ENCODE assay signal across 37 cellular contexts in the genomic region with DNA sequence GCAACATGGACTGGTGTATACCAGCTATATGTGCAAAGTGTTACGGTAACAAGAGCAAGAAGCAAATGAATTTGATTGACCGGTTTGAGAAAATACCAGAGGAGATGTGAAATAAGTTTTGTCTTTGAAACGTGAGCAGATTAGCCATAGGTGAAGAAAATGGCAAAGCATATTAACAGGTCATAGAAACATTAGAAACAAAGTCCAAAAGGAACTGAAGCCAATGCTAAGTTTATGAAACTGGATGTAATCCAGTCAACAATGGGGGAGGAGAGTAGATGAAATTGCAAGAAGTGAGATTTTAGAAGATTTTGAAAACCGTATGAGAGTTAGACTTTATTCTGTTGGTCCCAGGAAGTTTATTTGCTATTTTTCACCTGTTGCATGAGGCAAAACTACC.
"Had no signal": no experiment of that assay in that cellular context is flagged by ENCODE, and none has a peak within 500 bp of the region (broad histone marks: within the 10 kb centered on the region; RNA-seq: fewer than 3 reads in every experiment).

No MANE protein-coding gene starts in this region.

- H3K9me3 ChIP-seq: adrenal gland, body of pancreas, breast epithelium had no signal

- H3K4me1 ChIP-seq: adrenal gland, body of pancreas, breast epithelium had no signal

- H3K4me3 Mint-ChIP-seq: activated B cell treated with CpG ODN at 0.5 μM for 24 hours; activated CD4-positive, alpha-beta memory T cell treated with anti-CD3 and anti-CD28 coated beads for 36 hours; activated CD4-positive, alpha-beta T cell treated with anti-CD3 and anti-CD28 coated beads, Interleukin-2, amount 10 ng/mL, durations not matched to agents 24 days and 14 days; activated CD8-positive, alpha-beta T cell treated with anti-CD3 and anti-CD28 coated beads for 36 hours; activated naive CD4-positive, alpha-beta T cell treated with anti-CD3 and anti-CD28 coated beads for 36 hours; activated naive CD8-positive, alpha-beta T cell treated with anti-CD3 and anti-CD28 coated beads for 36 hours; activated T-cell treated with anti-CD3 and anti-CD28 coated beads, Interleukin-2, amount 50 U/mL, for 4 hours; activated T-cell treated with anti-CD3 and anti-CD28 coated beads, Interleukin-2, amount 50 U/mL, for 72 hours; activated T-helper 1 cell treated with anti-CD3 and anti-CD28 coated beads, Interleukin-12 subunit alpha, Interleukin-12 subunit beta, Interleukin-2, Interleukin-4 antibody, amounts not matched to agents 30 ng/mL and 10 ng/mL and 1 ng/mL, durations not matched to agents 14 hours and 24 hours and 36 hours; activated T-helper 17 cell treated with anti-CD3 and anti-CD28 coated beads, Interleukin-2, amount 50 U/mL, for 72 hours; T-helper 1 cell treated with Interleukin-12 subunit alpha and Interleukin-12 subunit beta and Interleukin-4 antibody, amounts not matched to agents 30 μg/mL and 1 μg/mL, for 36 hours; T-helper 2 cell treated with Interferon-gamma antibody and Interleukin-4, amounts not matched to agents 5 μg/mL and 100 μg/mL, for 36 hours had no signal

- H3K36me3 ChIP-seq: adrenal gland, brain microvascular endothelial cell, breast epithelium had no signal

- H3K4me1 Mint-ChIP-seq: activated B cell treated with CpG ODN at 0.5 μM for 24 hours; activated CD4-positive, alpha-beta T cell treated with anti-CD3 and anti-CD28 coated beads, Interleukin-2, amount 10 ng/mL, durations not matched to agents 24 days and 14 days; activated naive CD8-positive, alpha-beta T cell treated with anti-CD3 and anti-CD28 coated beads for 36 hours; activated T-helper 17 cell treated with anti-CD3 and anti-CD28 coated beads, Interleukin-2, amount 50 U/mL, for 72 hours had no signal

- H3K27ac Mint-ChIP-seq: activated B cell treated with CpG ODN at 0.5 μM for 24 hours; activated CD4-positive, alpha-beta memory T cell treated with anti-CD3 and anti-CD28 coated beads for 36 hours; activated CD4-positive, alpha-beta T cell treated with anti-CD3 and anti-CD28 coated beads, Interleukin-2, amount 10 ng/mL, durations not matched to agents 24 days and 14 days; activated CD8-positive, alpha-beta T cell treated with anti-CD3 and anti-CD28 coated beads for 36 hours; activated naive CD4-positive, alpha-beta T cell treated with anti-CD3 and anti-CD28 coated beads for 36 hours; activated naive CD4-positive, alpha-beta T cell treated with anti-CD3 and anti-CD28 coated beads, Interleukin-2, amount 50 U/mL, for 72 hours; activated naive CD8-positive, alpha-beta T cell treated with anti-CD3 and anti-CD28 coated beads for 36 hours; activated T-cell treated with anti-CD3 and anti-CD28 coated beads, Interleukin-2, amount 50 U/mL, for 72 hours; activated T-helper 1 cell treated with anti-CD3 and anti-CD28 coated beads, Interleukin-12 subunit alpha, Interleukin-12 subunit beta, Interleukin-2, Interleukin-4 antibody, amounts not matched to agents 30 ng/mL and 10 ng/mL and 1 ng/mL, durations not matched to agents 14 hours and 24 hours and 36 hours; activated T-helper 17 cell treated with anti-CD3 and anti-CD28 coated beads, Interleukin-2, amount 50 U/mL, for 72 hours; T-helper 1 cell treated with Interleukin-12 subunit alpha and Interleukin-12 subunit beta and Interleukin-4 antibody, amounts not matched to agents 30 μg/mL and 1 μg/mL, for 36 hours; T-helper 2 cell treated with Interferon-gamma antibody and Interleukin-4, amounts not matched to agents 5 μg/mL and 100 μg/mL, for 36 hours had no signal

- ATAC-seq: activated CD8-positive, alpha-beta T cell treated with anti-CD3 and anti-CD28 coated beads for 36 hours; activated naive CD4-positive, alpha-beta T cell treated with anti-CD3 and anti-CD28 coated beads, Interleukin-2, amount 50 U/mL, for 72 hours; activated T-cell treated with anti-CD3 and anti-CD28 coated beads, Interleukin-2, amount 50 U/mL, for 4 hours; activated T-cell treated with anti-CD3 and anti-CD28 coated beads, Interleukin-2, amount 50 U/mL, for 72 hours; activated T-helper 17 cell treated with anti-CD3 and anti-CD28 coated beads, Interleukin-2, amount 50 U/mL, for 72 hours; body of pancreas had no signal

- H3K36me3 Mint-ChIP-seq: activated CD4-positive, alpha-beta memory T cell treated with anti-CD3 and anti-CD28 coated beads for 36 hours; activated naive CD4-positive, alpha-beta T cell treated with anti-CD3 and anti-CD28 coated beads, Interleukin-2, amount 50 U/mL, for 72 hours; activated naive CD8-positive, alpha-beta T cell treated with anti-CD3 and anti-CD28 coated beads for 36 hours had no signal

- H3K27me3 ChIP-seq: adrenal gland, body of pancreas, brain microvascular endothelial cell, breast epithelium had no signal

- DNase-seq: activated B cell treated with CpG ODN at 0.5 μM for 24 hours; activated CD4-positive, alpha-beta memory T cell treated with anti-CD3 and anti-CD28 coated beads for 36 hours; activated CD4-positive, alpha-beta T cell treated with anti-CD3 and anti-CD28 coated beads for 4 hours; activated CD4-positive, alpha-beta T cell treated with anti-CD3 and anti-CD28 coated beads, Interleukin-2, amount 10 ng/mL, durations not matched to agents 24 days and 14 days; activated CD4-positive, alpha-beta T cell treated with anti-CD3 and anti-CD28 coated beads, Interleukin-2, amount 50 U/mL, for 1 hour; activated CD4-positive, alpha-beta T cell treated with anti-CD3 and anti-CD28 coated beads, Interleukin-2, amount 50 U/mL, for 4 hours; activated CD4-positive, CD25-positive, alpha-beta regulatory T cell treated with anti-CD3 and anti-CD28 coated beads, Interleukin-2, amount 50 U/mL, for 72 hours; activated CD8-positive, alpha-beta memory T cell treated with anti-CD3 and anti-CD28 coated beads, Interleukin-2, amount 50 U/mL, for 4 hours; activated CD8-positive, alpha-beta T cell treated with anti-CD3 and anti-CD28 coated beads for 36 hours; activated effector memory CD4-positive, alpha-beta T cell treated with anti-CD3 and anti-CD28 coated beads, Interleukin-2, amount 50 U/mL, for 16 hours; activated gamma-delta T cell treated with Interleukin-2 at 50 U/mL for 16 hours; activated naive CD4-positive, alpha-beta T cell; activated naive CD4-positive, alpha-beta T cell treated with anti-CD3 and anti-CD28 coated beads for 36 hours; activated naive CD4-positive, alpha-beta T cell treated with anti-CD3 and anti-CD28 coated beads, Interleukin-2, amount 50 U/mL, for 16 hours; activated naive CD8-positive, alpha-beta T cell treated with anti-CD3 and anti-CD28 coated beads for 36 hours; activated T-cell treated with anti-CD3 and anti-CD28 coated beads for 4 hours; activated T-cell treated with anti-CD3 and anti-CD28 coated beads, Interleukin-2, amount 50 U/mL, for 1 hour; activated T-cell treated with anti-CD3 and anti-CD28 coated beads, Interleukin-2, amount 50 U/mL, for 4 hours; activated T-cell treated with anti-CD3 and anti-CD28 coated beads, Interleukin-2, amount 50 U/mL, for 72 hours; adrenal gland; amniotic stem cell; aorta; body of pancreas; brain microvascular endothelial cell; central memory CD4-positive, alpha-beta T cell; T-helper 1 cell; T-helper 2 cell; T-helper 9 cell had no signal

- H3K4me3 ChIP-seq: adrenal gland, body of pancreas, breast epithelium had no signal

- H3K27ac ChIP-seq: adrenal gland, body of pancreas, brain microvascular endothelial cell, breast epithelium, VCaP had no signal

- H3K27me3 Mint-ChIP-seq: activated B cell treated with CpG ODN at 0.5 μM for 24 hours; activated CD4-positive, alpha-beta memory T cell treated with anti-CD3 and anti-CD28 coated beads for 36 hours; activated CD4-positive, alpha-beta T cell treated with anti-CD3 and anti-CD28 coated beads, Interleukin-2, amount 10 ng/mL, durations not matched to agents 24 days and 14 days; activated CD8-positive, alpha-beta T cell treated with anti-CD3 and anti-CD28 coated beads for 36 hours; activated naive CD8-positive, alpha-beta T cell treated with anti-CD3 and anti-CD28 coated beads for 36 hours; activated T-helper 17 cell treated with anti-CD3 and anti-CD28 coated beads, Interleukin-2, amount 50 U/mL, for 72 hours had no signal

- FAIRE-seq: astrocyte, TTC549 had no signal

- H3K9me3 Mint-ChIP-seq: activated B cell treated with CpG ODN at 0.5 μM for 24 hours; activated CD4-positive, alpha-beta memory T cell treated with anti-CD3 and anti-CD28 coated beads for 36 hours; activated naive CD8-positive, alpha-beta T cell treated with anti-CD3 and anti-CD28 coated beads for 36 hours; activated T-helper 17 cell treated with anti-CD3 and anti-CD28 coated beads, Interleukin-2, amount 50 U/mL, for 72 hours had no signal
